ENCODE assay signal across 8 cellular contexts in the genomic region with DNA sequence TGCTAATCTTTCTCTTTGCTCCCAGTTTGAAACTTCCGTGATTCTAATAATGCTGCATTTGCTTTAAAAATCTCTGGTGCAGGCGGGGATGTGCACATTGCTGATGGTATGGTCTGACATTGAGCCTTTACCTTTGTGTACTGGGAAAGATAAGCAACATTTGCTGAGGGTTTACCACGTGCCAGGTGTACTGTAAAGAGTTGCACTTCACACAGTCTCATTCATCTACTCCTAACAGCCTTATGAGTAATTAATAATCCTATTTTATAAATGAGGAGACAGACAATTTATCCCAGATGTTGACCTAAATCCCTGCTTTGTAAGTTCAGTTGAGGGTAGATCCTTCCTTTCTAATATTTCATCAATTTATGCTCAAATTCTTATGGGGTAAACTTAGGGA. TPM values are rescaled to one million over a fixed set of nuclear protein-coding genes. Genes with fewer than 3 reads are reported as not detected.
DNase-seq lines count a peak whose midpoint lies in the region; ATAC-seq and TF ChIP-seq lines count a peak whose summit lies in the region.

No MANE protein-coding gene starts in this region.

- no peak for TF ChIP-seq POLR2A in esophagus muscularis mucosa (IDR thresholded peaks at IDR 0.05; ENCODE audit: low read depth)
- no peak for TF ChIP-seq POLR2A in sigmoid colon (IDR thresholded peaks at IDR 0.05)

- DNase-seq in NCI-H748 (lab: John Stamatoyannopoulos, UW; ENCODE audit: unreplicated experiment) (peak; percentile 69), NCI-H748 treated with DMSO at 0.1 percent for 48 hours (lab: John Stamatoyannopoulos, UW) (no peak), T-helper 17 cell (no peak), esophagus muscularis mucosa (ENCODE audit: extremely low spot score) (no peak), sigmoid colon (no peak), HPDE6-E6E7 (ENCODE audit: extremely low spot score) (no peak)
- DNase-seq in effector memory CD4-positive, alpha-beta T cell, result no peak

- no peak for TF ChIP-seq EP300 in esophagus muscularis mucosa (IDR thresholded peaks at IDR 0.05)
- no peak for TF ChIP-seq EP300 in sigmoid colon (IDR thresholded peaks at IDR 0.05)

- H3K4me3 ChIP-seq in esophagus muscularis mucosa (peak overlapping the region in 3 of 4 donors; percentile 40 to 53 (median 42)), sigmoid colon (peak overlapping the region in 3 of 4 donors; percentile 25 to 38 (median 37))
- no peak overlapping the region for H3K4me3 ChIP-seq in effector memory CD4-positive, alpha-beta T cell (ENCODE audit: insufficient read depth, low read depth, low read length, poor library complexity, severe bottlenecking)

- peaks cover 0 to 52% (median 17%) of the 10 kb centered on the region in 4 donors for H3K27me3 ChIP-seq in esophagus muscularis mucosa
- H3K27me3 ChIP-seq in sigmoid colon, result peaks cover 16 to 52% (median 17%) of the 10 kb centered on the region in 3 donors
- peaks cover 7% of the 10 kb centered on the region for H3K27me3 ChIP-seq in effector memory CD4-positive, alpha-beta T cell (replicated peaks; ENCODE audit: control insufficient read depth, insufficient read depth, low read length, poor library complexity, severe bottlenecking)

- H3K9me3 ChIP-seq in T-helper 17 cell (ENCODE audit: control insufficient read depth, low read length, poor library complexity, severe bottlenecking) (no peaks in the 10 kb centered on the region), esophagus muscularis mucosa (no peaks in the 10 kb centered on the region), sigmoid colon (no peaks in the 10 kb centered on the region)
- no peaks in the 10 kb centered on the region for H3K9me3 ChIP-seq in effector memory CD4-positive, alpha-beta T cell (ENCODE audit: control insufficient read depth, low read length)

- peaks cover 80% of the 10 kb centered on the region for H3K27me3 Mint-ChIP-seq in T-helper 17 cell

- H3K4me1 Mint-ChIP-seq in T-helper 17 cell, result peaks cover 15% of the 10 kb centered on the region

- H3K36me3 ChIP-seq in esophagus muscularis mucosa (no peaks in the 10 kb centered on the region), sigmoid colon (no peaks in the 10 kb centered on the region)
- H3K36me3 ChIP-seq in effector memory CD4-positive, alpha-beta T cell (ENCODE audit: control insufficient read depth, insufficient read depth, low read length), result no peaks in the 10 kb centered on the region

- H3K27ac Mint-ChIP-seq in T-helper 17 cell, result no peak overlapping the region

- H3K27ac ChIP-seq in esophagus muscularis mucosa (replicated peaks in 1 of 4) (no peak overlapping the region), sigmoid colon (no peak overlapping the region)
- no peak overlapping the region for H3K27ac ChIP-seq in effector memory CD4-positive, alpha-beta T cell (ENCODE audit: insufficient read depth, low read length, poor library complexity, severe bottlenecking)

- H3K4me3 Mint-ChIP-seq in T-helper 17 cell, result peak overlapping the region; percentile 86

- no peaks in the 10 kb centered on the region for H3K36me3 Mint-ChIP-seq in T-helper 17 cell (ENCODE audit: low read depth)

- intact Hi-C loops in esophagus muscularis mucosa (cut with DNase I) (no loop called here), sigmoid colon (cut with DNase I) (no loop called here)

- peaks cover 10 to 16% (median 15%) of the 10 kb centered on the region in 4 donors for H3K4me1 ChIP-seq in esophagus muscularis mucosa
- H3K4me1 ChIP-seq in sigmoid colon, result peaks cover 0 to 12% (median 11%) of the 10 kb centered on the region in 4 donors
- no peaks in the 10 kb centered on the region for H3K4me1 ChIP-seq in effector memory CD4-positive, alpha-beta T cell (ENCODE audit: control insufficient read depth, insufficient read depth, low read length, poor library complexity, severe bottlenecking)

- TF ChIP-seq CTCF in esophagus muscularis mucosa (IDR thresholded peaks at IDR 0.05) (no peak), sigmoid colon (IDR thresholded peaks at IDR 0.05) (no peak)

- ATAC-seq in T-helper 17 cell (no peak), HG02763 (IDR thresholded peaks at IDR 0.05; ENCODE audit: unreplicated experiment) (no peak)

- 10% methylated on average over 3 of the region's 3 CpGs for WGBS in esophagus muscularis mucosa
- 3 to 12% methylated on average over 3 of the region's 3 CpGs for WGBS in sigmoid colon, 2 donors

RNA-seq across cellular contexts. Expression of gene ADGRV1, which starts 0.7 kb away (rescaled TPM):
- total RNA-seq in T-helper 17 cell (under 1 TPM; 0.44 to 0.52 TPM), esophagus muscularis mucosa (1 to 10 TPM in 1 of 4 donors, under 1 TPM in 3; 0.42 to 1.4 (median 0.54) TPM), sigmoid colon (1 to 10 TPM in 1 of 4 donors, under 1 TPM in 3; 0.54 to 1.1 (median 0.74) TPM)
- polyA plus RNA-seq in sigmoid colon, result 1 to 10 TPM in 1 of 3 donors, under 1 TPM in 1, not detected in 1; 0.60 to 2.1 TPM

RNA-seq across cellular contexts. Expression of gene LYSMD3, which starts 28.5 kb away (rescaled TPM):
- total RNA-seq in T-helper 17 cell (10 to 100 TPM; 17.8 to 24.7 TPM), esophagus muscularis mucosa (10 to 100 TPM; 12.9 to 21.2 (median 16.3) TPM), sigmoid colon (10 to 100 TPM; 15.5 to 23.7 (median 19.2) TPM)
- polyA plus RNA-seq in sigmoid colon, result 10 to 100 TPM in 1 of 3 donors, 1 to 10 TPM in 2; 8.0 to 10.4 (median 9.0) TPM
